ENCODE assay signal across 25 cellular contexts in genomic region chr10:99920486-99920885, GRCh38.
DNase-seq lines count a peak whose midpoint lies in the region; ATAC-seq, FAIRE-seq and TF ChIP-seq lines count a peak whose summit lies in the region.
"Had no signal": no experiment of that assay in that cellular context is flagged by ENCODE, and none has a peak within 500 bp of the region (broad histone marks: within the 10 kb centered on the region; RNA-seq: fewer than 3 reads in every experiment).

No MANE protein-coding gene starts in this region.

- no peaks in the 10 kb centered on the region for H3K9me2 ChIP-seq in HCT116 (ENCODE audit: insufficient read depth)

- no peak for FAIRE-seq in pancreas (lab: Jason Lieb, UNC)
- FAIRE-seq: urothelium cell line had no signal

- CTCF ChIA-PET in HCT116 (lab: Charles Lee), result no interaction called here

- H3K36me3 ChIP-seq in HCT116 (ENCODE audit: control insufficient read depth in 1 of 2, insufficient read depth in 2 of 2, low read length in 2 of 2) (0 out of 4 replicates have a peak, but pooled peaks cover 0 to 8% of the 10 kb centered on the region in 2 experiments), colonic mucosa (no peaks in the 10 kb centered on the region), pancreas (peaks cover 0 to 8% (median 0%) of the 10 kb centered on the region in 3 donors)
- H3K36me3 ChIP-seq: cardiac muscle cell had no signal

- H3K27me3 ChIP-seq in HCT116 (ENCODE audit: insufficient read depth, low read length), result no peaks in the 10 kb centered on the region
- H3K27me3 ChIP-seq in colonic mucosa, result no peaks in the 10 kb centered on the region
- H3K27me3 ChIP-seq in pancreas, result no peaks in the 10 kb centered on the region
- H3K27me3 ChIP-seq: BLaER1 treated with 17β-estradiol and CSF1 and Interleukin-3, amounts not matched to agents 10 nM and 100 nM; cardiac muscle cell had no signal

- intact Hi-C loops in HCT116 (cut with micrococcal nuclease), result no loop called here
- intact Hi-C loops in colonic mucosa (cut with DNase I), result no loop called here
- intact Hi-C loops in pancreas (cut with DNase I), result no loop called here

- ATAC-seq in HCT116 (no peak), left lobe of liver (peak; percentile 46), pancreas (peak; percentile 77 to 85 (median 78)), GM19397 (IDR thresholded peaks at IDR 0.05; ENCODE audit: unreplicated experiment) (no peak)
- ATAC-seq: sciatic nerve had no signal

- H3K27ac ChIP-seq in HCT116 (ENCODE audit: low read depth, low read length) (no peak overlapping the region), colonic mucosa (peak overlapping the region; percentile 90), pancreas (peak overlapping the region; percentile 60 to 77 (median 74))
- H3K27ac ChIP-seq: BLaER1 treated with 17β-estradiol and CSF1 and Interleukin-3, amounts not matched to agents 10 nM and 100 nM; cardiac muscle cell had no signal

- RAD21 ChIA-PET in HCT116 (lab: Charles Lee; ENCODE audit: low non-redundant PET in 1 of 2, low total read pairs in 2 of 2, uncharacterized antibody in 2 of 2, unreplicated experiment in 2 of 2), result no interaction called here

- TF ChIP-seq CTCF in HCT116 (IDR thresholded peaks at IDR 0.05 in 2 of 3, conservative IDR thresholded peaks at IDR 0.05 in 1 of 3; ENCODE audit: borderline replicate concordance in 1 of 3, insufficient read depth in 1 of 3, low read depth in 2 of 3, low read length in 2 of 3) (no peak), colonic mucosa (IDR thresholded peaks at IDR 0.05) (no peak), pancreas (IDR thresholded peaks at IDR 0.05) (no peak)

- no TSS peak for BruUV-seq in HCT116 (replicated peaks; lab: Mats Ljungman, UMichigan)

- no peak for TF ChIP-seq RAD21 in HCT116 (IDR thresholded peaks at IDR 0.05; ENCODE audit: low read depth)

- H3K4me2 ChIP-seq in HCT116 (ENCODE audit: low read length), result peak overlapping the region; percentile 39; the same call in 1 of the 2 replicates
- H3K4me2 ChIP-seq: BLaER1 treated with 17β-estradiol and CSF1 and Interleukin-3, amounts not matched to agents 10 nM and 100 nM had no signal

- TF ChIP-seq POLR2A in HCT116 (IDR thresholded peaks at IDR 0.05; ENCODE audit: borderline replicate concordance, extremely low read depth, insufficient read depth, insufficient read length), result no peak

- peaks cover 98% of the 10 kb centered on the region for H3K79me2 ChIP-seq in HCT116 (ENCODE audit: insufficient read depth, low read length)

- H3K9ac ChIP-seq in HCT116 (ENCODE audit: low read length) (no peak overlapping the region), colonic mucosa (ENCODE audit: low read depth in 2 of 2, low read length in 2 of 2) (peak overlapping the region in 1 of 2 donors; percentile 67)
- H3K9ac ChIP-seq: BLaER1 treated with 17β-estradiol and CSF1 and Interleukin-3, amounts not matched to agents 10 nM and 100 nM had no signal

- H3K4me3 ChIP-seq in HCT116 (replicated peaks in 1 of 2; ENCODE audit: low read depth in 1 of 2, low read length in 2 of 2) (no peak overlapping the region), colonic mucosa (no peak overlapping the region), pancreas (no peak overlapping the region)
- H3K4me3 ChIP-seq: BLaER1 treated with 17β-estradiol and CSF1 and Interleukin-3, amounts not matched to agents 10 nM and 100 nM; cardiac muscle cell; lung had no signal

- no peaks in the 10 kb centered on the region for H3K9me3 ChIP-seq in HCT116 (ENCODE audit: control insufficient read depth in 1 of 2, insufficient read depth in 1 of 2, low read depth in 1 of 2, low read length in 2 of 2)
- no peaks in the 10 kb centered on the region for H3K9me3 ChIP-seq in colonic mucosa
- H3K9me3 ChIP-seq in pancreas, result no peaks in the 10 kb centered on the region
- H3K9me3 ChIP-seq: BLaER1 treated with 17β-estradiol and CSF1 and Interleukin-3, amounts not matched to agents 10 nM and 100 nM; Caco-2 had no signal

- POLR2A ChIA-PET in HCT116 (lab: Charles Lee), result interaction anchor here (0.7 to 2.3 kb wide), 3 partner anchors 9 to 18 kb away, joined by 3 to 13 read pairs (median 6); no protein-coding TSS in a partner anchor

- DNase-seq in HCT116 (ENCODE audit: low read depth, low spot score) (no peak), colonic mucosa (peak; percentile 82), left lobe of liver (ENCODE audit: low spot score) (no peak), pancreas (peak in 4 of 6 donors; percentile 21 to 68 (median 56)), NK-92 (lab: John Stamatoyannopoulos, UW; ENCODE audit: unreplicated experiment) (no peak), EL (no peak), HT-29 (ENCODE audit: low spot score) (no peak)
- DNase-seq: activated CD4-positive, alpha-beta memory T cell treated with anti-CD3 and anti-CD28 coated beads for 36 hours; activated CD4-positive, CD25-positive, alpha-beta regulatory T cell; activated gamma-delta T cell treated with Interleukin-2 at 50 U/mL for 16 hours; activated T-cell treated with anti-CD3 and anti-CD28 coated beads, Interleukin-2, amount 50 U/mL, for 1 hour; Caco-2; foreskin melanocyte; GOT3; KBM-7; naive B cell; NCI-H1436 treated with DMSO at 0.1 percent for 48 hours; NCI-H526 treated with DMSO at 0.1 percent for 48 hours; stimulated activated CD8-positive, alpha-beta memory T cell treated with anti-CD3 and anti-CD28 coated beads, Interleukin-4, amount 100 ng/mL, for 48 hours had no signal

- H2AFZ ChIP-seq in HCT116 (ENCODE audit: low read depth, low read length, poor library complexity, severe bottlenecking), result no peak overlapping the region

- H4K20me1 ChIP-seq in HCT116 (ENCODE audit: insufficient read depth), result no peaks in the 10 kb centered on the region; the same call in 1 of the 2 replicates
- H4K20me1 ChIP-seq: BLaER1 treated with 17β-estradiol and CSF1 and Interleukin-3, amounts not matched to agents 10 nM and 100 nM had no signal

- WGBS in pancreas, 2 donors, result 36 to 43% methylated on average over 5 of the region's 5 CpGs

- H3K4me1 ChIP-seq in HCT116 (ENCODE audit: control insufficient read depth in 1 of 2, insufficient read depth in 2 of 2, low read length in 2 of 2) (peaks cover 62 to 73% of the 10 kb centered on the region in 2 experiments), colonic mucosa (peaks cover 19% of the 10 kb centered on the region), pancreas (peaks cover 22 to 45% (median 43%) of the 10 kb centered on the region in 3 donors)

TF ChIP-seq in HCT116, 20 proteins besides CTCF, POLR2A, EP300 and RAD21:
- TF ChIP-seq FOSL1 (IDR thresholded peaks at IDR 0.05; ENCODE audit: low read depth), result no peak

Comparison
In these comparisons a context has a peak if more than half of its experiments do, and no peak if none do; other contexts are left out.
1. ATAC-seq: peak in left lobe of liver (single experiment) and pancreas (4 of 4); none in HCT116 (single experiment) and GM19397 (single experiment).
2. DNase-seq: peak in colonic mucosa (single experiment) and pancreas (4 of 6); none in HCT116 (single experiment), left lobe of liver (single experiment), NK-92 (single experiment), EL (single experiment) and HT-29 (single experiment).